In genomic region chr10:76969366-76969990, GRCh38 we compare ENCODE assay signal across 15 cellular contexts.
A peak's percentile ranks its signal among the peaks of the same experiment; 100 is the strongest.
DNase-seq lines count a peak whose midpoint lies in the region; ATAC-seq, FAIRE-seq and TF ChIP-seq lines count a peak whose summit lies in the region.
"Had no signal": no experiment of that assay in that cellular context is flagged by ENCODE, and none has a peak within 500 bp of the region (broad histone marks: within the 10 kb centered on the region; RNA-seq: fewer than 3 reads in every experiment).

No MANE protein-coding gene starts in this region.

- H3K27ac ChIP-seq in HepG2 (ENCODE audit: extremely low read length, insufficient read depth, low read length) (no peak overlapping the region), right lobe of liver (no peak overlapping the region)
- H3K27ac ChIP-seq: 22Rv1 had no signal

- TF ChIP-seq EP300 in HepG2 (IDR thresholded peaks at IDR 0.05; ENCODE audit: low read depth in 2 of 2, low read length in 2 of 2) (no peak), HepG2 (CRISPR knock-in tag; IDR thresholded peaks at IDR 0.05; ENCODE audit: borderline replicate concordance) (no peak)

- CTCF ChIA-PET in HepG2 (lab: Yijun Ruan, JAX; ENCODE audit: low intra/inter-chr PET ratio, low total read pairs) = no interaction called here

- WGBS in HepG2 (ENCODE audit: low lambda C conversion rate) = 13% methylated on average over 11 of the region's 11 CpGs
- 72% methylated on average over 8 of the region's 11 CpGs for WGBS in right lobe of liver (ENCODE audit: insufficient coverage, low coverage, low lambda C conversion rate, missing lambda C conversion rate)

- H3K27ac Mint-ChIP-seq in stimulated activated naive CD8-positive, alpha-beta T cell treated with anti-CD3 and anti-CD28 coated beads, Interleukin-15, amount 100 ng/mL, for 72 hours = no peak overlapping the region
- H3K27ac Mint-ChIP-seq: B cell; CD4-positive, alpha-beta T cell; IgD-negative memory B cell had no signal

- H3K27me3 ChIP-seq in HepG2 (ENCODE audit: control insufficient read depth in 1 of 2, insufficient read depth in 2 of 2, low read length in 2 of 2) (peaks cover 4 to 47% of the 10 kb centered on the region in 2 experiments), right lobe of liver (no peaks in the 10 kb centered on the region), HAP-1 (ENCODE audit: low read depth) (no peaks in the 10 kb centered on the region)

- no peak overlapping the region for H3K4me3 Mint-ChIP-seq in stimulated activated naive CD8-positive, alpha-beta T cell treated with anti-CD3 and anti-CD28 coated beads, Interleukin-15, amount 100 ng/mL, for 72 hours
- H3K4me3 Mint-ChIP-seq: B cell; CD4-positive, alpha-beta T cell had no signal

- H3K4me1 Mint-ChIP-seq in stimulated activated naive CD8-positive, alpha-beta T cell treated with anti-CD3 and anti-CD28 coated beads, Interleukin-15, amount 100 ng/mL, for 72 hours = no peaks in the 10 kb centered on the region
- H3K4me1 Mint-ChIP-seq: B cell, IgD-negative memory B cell had no signal

- in situ Hi-C loops in HepG2 (cut with HindIII; ENCODE audit: extremely low pct_ligation_motif_present, low pct_unique_long_range_greater_than_20kb) (no loop called here), HAP-1 (cut with MboI; ENCODE audit: low sequenced_read_pairs) (no loop called here)

- peaks cover 14% of the 10 kb centered on the region for H3K27me3 Mint-ChIP-seq in stimulated activated naive CD8-positive, alpha-beta T cell treated with anti-CD3 and anti-CD28 coated beads, Interleukin-15, amount 100 ng/mL, for 72 hours
- H3K27me3 Mint-ChIP-seq: IgD-negative memory B cell had no signal

- BruUV-seq in HepG2 (replicated peaks; lab: Mats Ljungman, UMichigan) = no TSS peak

- POLR2A ChIA-PET in HepG2 (lab: Yijun Ruan, JAX) = no interaction called here

- H3K36me3 ChIP-seq in HepG2 (replicated peaks in 1 of 2; ENCODE audit: control insufficient read depth in 1 of 2, insufficient read depth in 2 of 2, low read length in 2 of 2) (no peaks in the 10 kb centered on the region), right lobe of liver (no peaks in the 10 kb centered on the region), HAP-1 (replicated peaks) (no peaks in the 10 kb centered on the region)

- TF ChIP-seq POLR2A in HepG2 (IDR thresholded peaks at IDR 0.05; ENCODE audit: insufficient read depth in 1 of 2, low read depth in 2 of 2, low read length in 2 of 2) = no peak
- TF ChIP-seq POLR2A in right lobe of liver (IDR thresholded peaks at IDR 0.05) = no peak
- no peak for TF ChIP-seq POLR2A in erythroblast (IDR thresholded peaks at IDR 0.05; ENCODE audit: low read length)

- no peaks in the 10 kb centered on the region for H3K4me1 ChIP-seq in HepG2 (ENCODE audit: insufficient read depth, low read length)
- H3K4me1 ChIP-seq in right lobe of liver = no peaks in the 10 kb centered on the region
- H3K4me1 ChIP-seq in HAP-1 = no peaks in the 10 kb centered on the region

- intact Hi-C loops in HepG2 (cut with micrococcal nuclease; ENCODE audit: unreplicated experiment) = no loop called here
- intact Hi-C loops in right lobe of liver (cut with DNase I) = no loop called here

- H3K79me2 ChIP-seq in HepG2 (ENCODE audit: insufficient read depth, low read length) = no peaks in the 10 kb centered on the region

- DNase-seq in HepG2 (ENCODE audit: low spot score) = no peak
- no peak for DNase-seq in right lobe of liver
- peak; percentile 54 for DNase-seq in retina
- DNase-seq in stimulated activated naive CD8-positive, alpha-beta T cell treated with anti-CD3 and anti-CD28 coated beads, Interleukin-15, amount 100 ng/mL, for 72 hours = no peak
- no peak for DNase-seq in HAP-1 (ENCODE audit: low spot score in 2 of 2)
- DNase-seq in erythroblast (lab: John Stamatoyannopoulos, UW) = no peak
- DNase-seq: C1 segment of cervical spinal cord; Calu3; CD4-positive, alpha-beta T cell; DMS 273 treated with DMSO at 0.1 percent for 48 hours had no signal

- FAIRE-seq in HepG2 (lab: Jason Lieb, UNC) = no peak
- FAIRE-seq: H54 had no signal

- no peaks in the 10 kb centered on the region for H4K20me1 ChIP-seq in HepG2 (ENCODE audit: insufficient read depth, low read length)

- H3K9me3 ChIP-seq in HepG2 (ENCODE audit: low read length) (no peaks in the 10 kb centered on the region), right lobe of liver (no peaks in the 10 kb centered on the region), HAP-1 (no peaks in the 10 kb centered on the region)

- no peak overlapping the region for H3K9ac ChIP-seq in HepG2 (ENCODE audit: insufficient read depth, low read depth, low read length)

- H3K4me3 ChIP-seq in HepG2 (replicated peaks in 1 of 3; ENCODE audit: insufficient read depth in 1 of 3, low read depth in 2 of 3, low read length in 3 of 3) = no peak overlapping the region
- no peak overlapping the region for H3K4me3 ChIP-seq in right lobe of liver
- H3K4me3 ChIP-seq in HAP-1 = no peak overlapping the region

- no peak overlapping the region for H3K4me2 ChIP-seq in HepG2 (ENCODE audit: low read depth, low read length)

- TF ChIP-seq CTCF in HepG2 (CRISPR knock-in tag; IDR thresholded peaks at IDR 0.05) (no peak), right lobe of liver (IDR thresholded peaks at IDR 0.05) (no peak)

- no peak for TF ChIP-seq RAD21 in HepG2 (CRISPR knock-in tag; IDR thresholded peaks at IDR 0.05)

- no peak overlapping the region for H2AFZ ChIP-seq in HepG2 (ENCODE audit: low read length)

- H3K9me3 Mint-ChIP-seq in stimulated activated naive CD8-positive, alpha-beta T cell treated with anti-CD3 and anti-CD28 coated beads, Interleukin-15, amount 100 ng/mL, for 72 hours = no peaks in the 10 kb centered on the region
- H3K9me3 Mint-ChIP-seq: CD4-positive, alpha-beta T cell; IgD-negative memory B cell had no signal

- ATAC-seq in HepG2 (no peak), right lobe of liver (no peak), SK-N-SH treated with all-trans-retinoic acid at 6 μM for 48 hours (no peak)
- ATAC-seq in stimulated activated naive CD8-positive, alpha-beta T cell treated with anti-CD3 and anti-CD28 coated beads, Interleukin-15, amount 100 ng/mL, for 72 hours = no peak

TF ChIP-seq in HepG2, 621 proteins besides CTCF, POLR2A, EP300 and RAD21:
- TF ChIP-seq HNRNPK (IDR thresholded peaks at IDR 0.05; ENCODE audit: low read depth, low read length, poor library complexity, severe bottlenecking) (peak; percentile 39), SNAI1 (CRISPR knock-in tag; IDR thresholded peaks at IDR 0.05; ENCODE audit: borderline replicate concordance) (no peak)

TF ChIP-seq in SK-N-SH treated with all-trans-retinoic acid at 6 μM for 48 hours, 23 proteins besides CTCF, POLR2A, EP300 and RAD21:
- TF ChIP-seq TCF4 (CRISPR knock-in tag; IDR thresholded peaks at IDR 0.05; ENCODE audit: borderline replicate concordance) = peak; percentile 15; the same call in 1 of the 2 replicates
- no peak for TF ChIP-seq ARNTL (CRISPR knock-in tag; IDR thresholded peaks at IDR 0.05; ENCODE audit: borderline replicate concordance, low read depth)
